ENCODE assay signal across 28 cellular contexts in the genomic region with DNA sequence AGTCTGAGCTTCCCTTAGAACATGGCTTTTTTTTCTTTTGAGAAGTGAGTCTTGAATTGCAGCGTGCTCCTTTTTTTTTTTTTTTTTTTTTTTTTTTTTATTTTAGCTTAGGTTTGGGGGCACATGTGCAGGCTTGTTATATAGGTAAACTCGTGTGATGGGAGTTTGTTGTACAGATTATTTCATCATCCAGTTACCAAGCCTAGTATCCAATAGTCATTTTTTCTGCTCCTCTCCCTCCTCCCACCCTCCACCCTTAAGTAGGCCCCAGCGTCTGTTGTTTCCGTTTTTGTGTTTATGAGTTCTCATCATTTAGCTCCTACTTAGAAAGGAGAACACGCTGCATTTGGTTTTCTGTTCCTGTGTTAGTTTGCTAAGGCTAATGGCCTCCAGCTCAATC.
"Had no signal": no experiment of that assay in that cellular context is flagged by ENCODE, and none has a peak within 500 bp of the region (broad histone marks: within the 10 kb centered on the region; RNA-seq: fewer than 3 reads in every experiment).

No MANE protein-coding gene starts in this region.

- H3K9me3 ChIP-seq: psoas muscle, sigmoid colon had no signal

- DNase-seq: activated CD4-positive, alpha-beta T cell treated with anti-CD3 and anti-CD28 coated beads for 1 hour; activated CD4-positive, alpha-beta T cell treated with anti-CD3 and anti-CD28 coated beads, Interleukin-2, amount 10 ng/mL, durations not matched to agents 7 days and 5 days; activated CD8-positive, alpha-beta T cell treated with anti-CD3 and anti-CD28 coated beads for 36 hours; activated naive CD8-positive, alpha-beta T cell treated with anti-CD3 and anti-CD28 coated beads, Interleukin-2, amount 50 U/mL, for 24 hours; activated T-cell treated with anti-CD3 and anti-CD28 coated beads, Interleukin-2, amount 50 U/mL, for 4 hours; amygdala; central memory CD4-positive, alpha-beta T cell; head of caudate nucleus; hypothalamus; immature natural killer cell; kidney; left colon; mammary epithelial cell; naive B cell; nephron progenitor cell; psoas muscle; sigmoid colon; small intestine; stimulated activated CD4-positive, alpha-beta T cell treated with anti-CD3 and anti-CD28 coated beads, Interleukin-2, amount 100 ng/mL, for 24 hours; stimulated activated naive B cell treated with anti-CD40 and anti-IgM and Interleukin-4, amounts not matched to agents 10 μg/mL and 1 μg/mL and 100 μg/mL, for 72 hours; T-helper 2 cell had no signal

- H3K4me3 Mint-ChIP-seq: activated CD4-positive, alpha-beta T cell treated with anti-CD3 and anti-CD28 coated beads, Interleukin-2, amount 10 ng/mL, durations not matched to agents 7 days and 5 days; activated CD8-positive, alpha-beta T cell treated with anti-CD3 and anti-CD28 coated beads for 36 hours; activated naive CD4-positive, alpha-beta T cell treated with anti-CD3 and anti-CD28 coated beads, Interleukin-2, amount 50 U/mL, for 24 hours; activated naive CD8-positive, alpha-beta T cell treated with anti-CD3 and anti-CD28 coated beads, Interleukin-2, amount 50 U/mL, for 24 hours; activated T-cell treated with anti-CD3 and anti-CD28 coated beads, Interleukin-2, amount 50 U/mL, for 4 hours; activated T-helper 17 cell treated with anti-CD3 and anti-CD28 coated beads, Interleukin-2, amount 50 U/mL, for 72 hours; immature natural killer cell; mesothelial cell of epicardium; naive B cell; nephron progenitor cell; stimulated activated naive B cell treated with anti-CD40 and anti-IgM and Interleukin-4, amounts not matched to agents 10 μg/mL and 1 μg/mL and 100 μg/mL, for 72 hours; WTC11 had no signal

- H3K79me2 ChIP-seq: parathyroid adenoma had no signal

- H3K4me1 Mint-ChIP-seq: activated CD4-positive, alpha-beta T cell treated with anti-CD3 and anti-CD28 coated beads, Interleukin-2, amount 10 ng/mL, durations not matched to agents 7 days and 5 days; activated T-helper 17 cell treated with anti-CD3 and anti-CD28 coated beads, Interleukin-2, amount 50 U/mL, for 72 hours; immature natural killer cell; naive B cell; nephron progenitor cell; stimulated activated naive B cell treated with anti-CD40 and anti-IgM and Interleukin-4, amounts not matched to agents 10 μg/mL and 1 μg/mL and 100 μg/mL, for 72 hours; WTC11 had no signal

- H3K36me3 Mint-ChIP-seq: activated naive CD4-positive, alpha-beta T cell treated with anti-CD3 and anti-CD28 coated beads, Interleukin-2, amount 50 U/mL, for 24 hours; mesothelial cell of epicardium had no signal

- H3K27me3 Mint-ChIP-seq: activated CD4-positive, alpha-beta T cell treated with anti-CD3 and anti-CD28 coated beads, Interleukin-2, amount 10 ng/mL, durations not matched to agents 7 days and 5 days; activated CD8-positive, alpha-beta T cell treated with anti-CD3 and anti-CD28 coated beads for 36 hours; activated naive CD4-positive, alpha-beta T cell treated with anti-CD3 and anti-CD28 coated beads, Interleukin-2, amount 50 U/mL, for 24 hours; activated naive CD8-positive, alpha-beta T cell treated with anti-CD3 and anti-CD28 coated beads, Interleukin-2, amount 50 U/mL, for 24 hours; activated T-helper 17 cell treated with anti-CD3 and anti-CD28 coated beads, Interleukin-2, amount 50 U/mL, for 72 hours had no signal

- H3K9ac ChIP-seq: parathyroid adenoma had no signal

- H3K27me3 ChIP-seq: gastroesophageal sphincter, sigmoid colon, tibial nerve had no signal

- H3K4me3 ChIP-seq: gastroesophageal sphincter, psoas muscle, sigmoid colon, tibial nerve had no signal

- H3K4me1 ChIP-seq: gastroesophageal sphincter, parathyroid adenoma, psoas muscle, sigmoid colon, tibial nerve had no signal

- ATAC-seq: activated CD8-positive, alpha-beta T cell treated with anti-CD3 and anti-CD28 coated beads for 36 hours; activated naive CD8-positive, alpha-beta T cell treated with anti-CD3 and anti-CD28 coated beads, Interleukin-2, amount 50 U/mL, for 24 hours; activated T-cell treated with anti-CD3 and anti-CD28 coated beads, Interleukin-2, amount 50 U/mL, for 4 hours; activated T-helper 17 cell treated with anti-CD3 and anti-CD28 coated beads, Interleukin-2, amount 50 U/mL, for 72 hours; gastroesophageal sphincter; left colon; psoas muscle; stimulated activated naive B cell treated with anti-CD40 and anti-IgM and Interleukin-4, amounts not matched to agents 10 μg/mL and 1 μg/mL and 100 μg/mL, for 72 hours; WTC11 had no signal

- H3K27ac ChIP-seq: gastroesophageal sphincter, parathyroid adenoma, psoas muscle, sigmoid colon, tibial nerve had no signal

- H3K27ac Mint-ChIP-seq: activated CD4-positive, alpha-beta T cell treated with anti-CD3 and anti-CD28 coated beads, Interleukin-2, amount 10 ng/mL, durations not matched to agents 7 days and 5 days; activated CD8-positive, alpha-beta T cell treated with anti-CD3 and anti-CD28 coated beads for 36 hours; activated naive CD4-positive, alpha-beta T cell treated with anti-CD3 and anti-CD28 coated beads, Interleukin-2, amount 50 U/mL, for 24 hours; activated naive CD8-positive, alpha-beta T cell treated with anti-CD3 and anti-CD28 coated beads, Interleukin-2, amount 50 U/mL, for 24 hours; activated T-helper 17 cell treated with anti-CD3 and anti-CD28 coated beads, Interleukin-2, amount 50 U/mL, for 72 hours; mesothelial cell of epicardium; nephron progenitor cell; stimulated activated naive B cell treated with anti-CD40 and anti-IgM and Interleukin-4, amounts not matched to agents 10 μg/mL and 1 μg/mL and 100 μg/mL, for 72 hours; WTC11 had no signal

- H3K36me3 ChIP-seq: gastroesophageal sphincter, sigmoid colon, tibial nerve had no signal

- H2AFZ ChIP-seq: parathyroid adenoma had no signal
